ENCODE assay signal across 1 cellular context in genomic region chr5:135577421-135577820, GRCh38.
TF ChIP-seq lines count a peak whose summit lies in the region.

No MANE protein-coding gene starts in this region.

TF ChIP-seq in H1, 55 proteins besides CTCF, POLR2A, EP300 and RAD21:
- TF ChIP-seq, protein P1, sequence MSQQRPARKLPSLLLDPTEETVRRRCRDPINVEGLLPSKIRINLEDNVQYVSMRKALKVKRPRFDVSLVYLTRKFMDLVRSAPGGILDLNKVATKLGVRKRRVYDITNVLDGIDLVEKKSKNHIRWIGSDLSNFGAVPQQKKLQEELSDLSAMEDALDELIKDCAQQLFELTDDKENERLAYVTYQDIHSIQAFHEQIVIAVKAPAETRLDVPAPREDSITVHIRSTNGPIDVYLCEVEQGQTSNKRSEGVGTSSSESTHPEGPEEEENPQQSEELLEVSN (IDR thresholded peaks at IDR 0.05): no peak
- TF ChIP-seq RBBP5 (IDR thresholded peaks at IDR 0.05; ENCODE audit: borderline replicate concordance, low read depth, low read length): no peak
- TF ChIP-seq RFX5 (IDR thresholded peaks at IDR 0.05; ENCODE audit: borderline replicate concordance, low read depth, low read length): no peak
- TF ChIP-seq, protein P2, sequence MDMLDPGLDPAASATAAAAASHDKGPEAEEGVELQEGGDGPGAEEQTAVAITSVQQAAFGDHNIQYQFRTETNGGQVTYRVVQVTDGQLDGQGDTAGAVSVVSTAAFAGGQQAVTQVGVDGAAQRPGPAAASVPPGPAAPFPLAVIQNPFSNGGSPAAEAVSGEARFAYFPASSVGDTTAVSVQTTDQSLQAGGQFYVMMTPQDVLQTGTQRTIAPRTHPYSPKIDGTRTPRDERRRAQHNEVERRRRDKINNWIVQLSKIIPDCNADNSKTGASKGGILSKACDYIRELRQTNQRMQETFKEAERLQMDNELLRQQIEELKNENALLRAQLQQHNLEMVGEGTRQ (IDR thresholded peaks at IDR 0.05; ENCODE audit: low read length): no peak
- TF ChIP-seq POU5F1 (IDR thresholded peaks at IDR 0.05; ENCODE audit: low read depth, low read length): no peak
- TF ChIP-seq RXRA (IDR thresholded peaks at IDR 0.05; ENCODE audit: insufficient read depth, low read depth, low read length): no peak
- no peak for TF ChIP-seq ZNF274 (IDR thresholded peaks at IDR 0.05; ENCODE audit: borderline replicate concordance, extremely low read depth, low read length)
- no peak for TF ChIP-seq CTBP2 (IDR thresholded peaks at IDR 0.05; ENCODE audit: borderline replicate concordance, insufficient read depth, insufficient read length, low read length)
